ENCODE assay signal across 2 cellular contexts in the genomic region with DNA sequence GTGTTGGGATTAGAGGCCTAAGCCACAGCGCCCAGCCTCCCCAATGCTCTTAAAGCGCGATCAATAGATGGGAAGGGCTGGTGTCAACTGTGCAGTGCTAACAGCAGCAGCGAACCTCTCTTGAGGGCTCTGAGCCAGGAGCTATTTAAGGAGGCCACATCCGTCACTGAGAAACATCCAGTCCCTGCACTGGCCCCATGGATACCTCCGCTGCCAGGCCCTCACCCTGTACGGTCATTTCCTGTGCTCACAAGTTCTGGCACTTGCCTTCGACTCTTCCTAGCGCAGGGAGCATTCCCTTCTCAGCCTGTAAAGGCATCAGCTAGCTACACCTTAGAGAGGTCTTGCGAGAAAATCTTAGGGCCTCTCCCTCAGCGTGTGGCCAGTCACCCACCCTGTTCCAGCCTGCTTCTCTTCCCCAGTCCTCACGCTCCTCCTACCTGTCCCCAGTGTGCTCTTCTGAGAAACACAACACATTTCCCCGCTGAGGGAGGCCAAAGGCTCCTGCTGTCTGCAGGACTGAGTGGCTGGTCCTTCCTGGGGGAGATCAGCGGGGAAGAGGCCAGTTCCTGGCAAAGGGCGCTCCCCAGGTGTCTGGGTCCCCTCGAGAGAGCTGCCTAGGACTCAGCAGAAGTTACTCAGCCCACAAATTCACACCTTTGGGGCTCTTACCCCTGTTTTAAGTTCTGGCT.
TF ChIP-seq lines count a peak whose summit lies in the region.

No MANE protein-coding gene starts in this region.

TF ChIP-seq in HEK293, 187 proteins besides CTCF, POLR2A, EP300 and RAD21:
- no peak for TF ChIP-seq ZNF549 (tag by site-specific recombination; IDR thresholded peaks at IDR 0.05)
- peak; percentile 76 for TF ChIP-seq ZIC2 (tag by site-specific recombination; IDR thresholded peaks at IDR 0.05)

TF ChIP-seq in H1, 55 proteins besides CTCF, POLR2A, EP300 and RAD21:
- TF ChIP-seq PHF8 (conservative IDR thresholded peaks at IDR 0.05; ENCODE audit: low read depth, low read length) (no peak), SIX5 (IDR thresholded peaks at IDR 0.05; ENCODE audit: low read depth, low read length) (no peak), NRF1 (IDR thresholded peaks at IDR 0.05; ENCODE audit: low read depth, low read length) (no peak), TBP (IDR thresholded peaks at IDR 0.05; ENCODE audit: low read depth, low read length) (no peak), KDM1A (IDR thresholded peaks at IDR 0.05; ENCODE audit: borderline replicate concordance, low read length) (no peak), SAP30 (IDR thresholded peaks at IDR 0.05; ENCODE audit: insufficient read depth, insufficient replicate concordance, low read length) (no peak), RBBP5 (IDR thresholded peaks at IDR 0.05; ENCODE audit: borderline replicate concordance, low read depth, low read length) (no peak), FOSL1 (IDR thresholded peaks at IDR 0.05; ENCODE audit: insufficient read depth, low read depth, low read length) (no peak), BCL11A (IDR thresholded peaks at IDR 0.05; ENCODE audit: low read depth in 2 of 2, low read length in 2 of 2) (no peak), CEBPB (IDR thresholded peaks at IDR 0.05; ENCODE audit: low read depth, low read length) (no peak), HDAC6 (IDR thresholded peaks at IDR 0.05; ENCODE audit: low read depth, low read length) (no peak), SIN3A (conservative IDR thresholded peaks at IDR 0.05 in 1 of 2, IDR thresholded peaks at IDR 0.05 in 1 of 2; ENCODE audit: low read depth in 1 of 2, low read length in 2 of 2) (no peak), HDAC2 (IDR thresholded peaks at IDR 0.05; ENCODE audit: borderline replicate concordance in 1 of 2, low read depth in 2 of 2, low read length in 2 of 2) (no peak)
- TF ChIP-seq, protein P1, sequence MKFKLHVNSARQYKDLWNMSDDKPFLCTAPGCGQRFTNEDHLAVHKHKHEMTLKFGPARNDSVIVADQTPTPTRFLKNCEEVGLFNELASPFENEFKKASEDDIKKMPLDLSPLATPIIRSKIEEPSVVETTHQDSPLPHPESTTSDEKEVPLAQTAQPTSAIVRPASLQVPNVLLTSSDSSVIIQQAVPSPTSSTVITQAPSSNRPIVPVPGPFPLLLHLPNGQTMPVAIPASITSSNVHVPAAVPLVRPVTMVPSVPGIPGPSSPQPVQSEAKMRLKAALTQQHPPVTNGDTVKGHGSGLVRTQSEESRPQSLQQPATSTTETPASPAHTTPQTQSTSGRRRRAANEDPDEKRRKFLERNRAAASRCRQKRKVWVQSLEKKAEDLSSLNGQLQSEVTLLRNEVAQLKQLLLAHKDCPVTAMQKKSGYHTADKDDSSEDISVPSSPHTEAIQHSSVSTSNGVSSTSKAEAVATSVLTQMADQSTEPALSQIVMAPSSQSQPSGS (IDR thresholded peaks at IDR 0.05; ENCODE audit: low read length): no peak
TF ChIP-seq in H1: peak in this region for 0.
